Comparison of ENCODE assay signal across 10 cellular contexts in the genomic region with DNA sequence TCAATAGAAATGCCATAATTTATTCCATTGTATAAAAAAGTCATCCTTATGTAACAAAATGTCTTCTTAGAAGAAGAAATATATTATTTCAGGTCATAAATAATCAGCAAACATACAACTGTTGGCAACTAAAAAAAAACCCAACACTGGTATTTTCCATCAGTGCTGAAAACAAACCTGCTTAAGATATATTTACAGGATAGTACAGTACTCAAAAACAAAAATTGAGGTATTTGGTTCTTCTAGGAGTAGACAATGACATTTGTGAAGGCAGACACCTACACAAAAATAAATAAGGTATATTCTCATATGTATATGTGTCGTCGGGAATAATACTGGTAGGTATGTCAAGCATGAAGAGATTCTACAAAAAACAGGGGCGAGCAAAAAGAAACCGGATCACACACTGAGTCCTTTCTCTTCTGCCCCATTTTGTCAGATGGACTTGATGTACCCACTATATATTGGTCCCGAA. TPM values are rescaled to one million over a fixed set of nuclear protein-coding genes. Genes with fewer than 3 reads are reported as not detected.
DNase-seq lines count a peak whose midpoint lies in the region; ATAC-seq and TF ChIP-seq lines count a peak whose summit lies in the region.
"Had no signal": no experiment of that assay in that cellular context is flagged by ENCODE, and none has a peak within 500 bp of the region (broad histone marks: within the 10 kb centered on the region; RNA-seq: fewer than 3 reads in every experiment).

No MANE protein-coding gene starts in this region.

- H3K4me2 ChIP-seq in KMS-11 (peak overlapping the region; percentile 84; the same call in 1 of the 2 replicates), mammary epithelial cell (ENCODE audit: insufficient read depth, low read depth, low read length) (peak overlapping the region; percentile 89)

- H3K36me3 ChIP-seq in KMS-11 (ENCODE audit: insufficient read depth) (no peaks in the 10 kb centered on the region), mammary epithelial cell (ENCODE audit: insufficient read depth, low read length) (no peaks in the 10 kb centered on the region), lung (ENCODE audit: control insufficient read depth in 2 of 2, insufficient read depth in 2 of 2, low read length in 2 of 2) (peaks cover 17 to 21% of the 10 kb centered on the region in 2 donors), subcutaneous abdominal adipose tissue (ENCODE audit: control insufficient read depth in 5 of 5, insufficient read depth in 5 of 5, low read length in 5 of 5) (peaks cover 12 to 37% (median 33%) of the 10 kb centered on the region in 5 donors)

- no peak for TF ChIP-seq POLR2A in erythroblast (IDR thresholded peaks at IDR 0.05; ENCODE audit: low read length)

- H3K9ac ChIP-seq in KMS-11 (no peak overlapping the region; the same call in 1 of the 2 replicates), mammary epithelial cell (ENCODE audit: insufficient read depth, low read length) (peak overlapping the region; percentile 96), subcutaneous abdominal adipose tissue (ENCODE audit: low read length in 5 of 5) (peak overlapping the region; percentile 95 to 99 (median 98))

- dilution Hi-C loops in mammary epithelial cell (cut with HindIII; ENCODE audit: low sequenced_read_pairs) = no loop called here

- H3K27me3 ChIP-seq in KMS-11 (ENCODE audit: insufficient read depth, low read depth) = no peaks in the 10 kb centered on the region
- no peaks in the 10 kb centered on the region for H3K27me3 ChIP-seq in mammary epithelial cell (ENCODE audit: insufficient read depth, low read length)
- H3K27me3 ChIP-seq in lung (ENCODE audit: control insufficient read depth, insufficient read depth) = no peaks in the 10 kb centered on the region
- H3K27me3 ChIP-seq in subcutaneous abdominal adipose tissue (ENCODE audit: control insufficient read depth in 5 of 5, insufficient read depth in 4 of 5, low read length in 5 of 5) = peaks cover 0 to 6% (median 0%) of the 10 kb centered on the region in 5 donors

- H4K20me1 ChIP-seq in KMS-11 (ENCODE audit: insufficient read depth) (0 out of 2 replicates have a peak, but pooled peaks cover 4% of the 10 kb centered on the region), mammary epithelial cell (ENCODE audit: insufficient read depth, low read length) (no peaks in the 10 kb centered on the region)

- DNase-seq in mammary epithelial cell (no peak), lung (ENCODE audit: low spot score) (no peak), erythroblast (lab: John Stamatoyannopoulos, UW) (no peak), H4 (ENCODE audit: low spot score) (no peak)
- DNase-seq: Karpas-422; stimulated activated CD8-positive, alpha-beta memory T cell treated with anti-CD3 and anti-CD28 coated beads, Interleukin-4, amount 100 ng/mL, for 48 hours had no signal

- peaks cover 32% of the 10 kb centered on the region for H3K79me2 ChIP-seq in KMS-11 (ENCODE audit: insufficient read depth, low read depth)
- H3K79me2 ChIP-seq in mammary epithelial cell (ENCODE audit: insufficient read depth, low read length) = peaks cover 32% of the 10 kb centered on the region

- H3K9me3 ChIP-seq in mammary epithelial cell (replicated peaks; ENCODE audit: insufficient read depth, low read length) = no peaks in the 10 kb centered on the region
- no peaks in the 10 kb centered on the region for H3K9me3 ChIP-seq in lung (ENCODE audit: control insufficient read depth in 2 of 2, insufficient read depth in 1 of 2, low read length in 1 of 2)
- H3K9me3 ChIP-seq in subcutaneous abdominal adipose tissue (ENCODE audit: control insufficient read depth in 5 of 5, low read length in 5 of 5) = no peaks in the 10 kb centered on the region

- in situ Hi-C loops in mammary epithelial cell (cut with MboI; ENCODE audit: low sequenced_read_pairs in 2 of 2) = no loop called here

- no peak overlapping the region for H2AFZ ChIP-seq in KMS-11 (ENCODE audit: low read depth)
- H2AFZ ChIP-seq in mammary epithelial cell (ENCODE audit: low read depth, low read length) = no peak overlapping the region

- H3K4me3 ChIP-seq in KMS-11 (IDR thresholded peaks at IDR 0.05; ENCODE audit: insufficient read depth, low read depth, low read length) = no peak overlapping the region
- H3K4me3 ChIP-seq in mammary epithelial cell (replicated peaks in 1 of 3; ENCODE audit: insufficient read depth in 1 of 3, low read depth in 2 of 3, low read length in 3 of 3) = peak overlapping the region; percentile 70 to 92 (median 73)
- peak overlapping the region; percentile 78 for H3K4me3 ChIP-seq in lung
- H3K4me3 ChIP-seq in subcutaneous abdominal adipose tissue (ENCODE audit: low read depth in 1 of 5, low read length in 5 of 5) = peak overlapping the region; percentile 97 to 100 (median 100)

- no peak for ATAC-seq in lung (ENCODE audit: insufficient read depth, low FRiP score)
- no peak for ATAC-seq in GM19463 (IDR thresholded peaks at IDR 0.05; ENCODE audit: unreplicated experiment)
- ATAC-seq in activated CD4-positive, CD25-positive, alpha-beta regulatory T cell treated with anti-CD3 and anti-CD28 coated beads, Interleukin-2, amount 50 U/mL, for 24 hours = no peak

- intact Hi-C loops in mammary epithelial cell (cut with micrococcal nuclease) = no loop called here

- WGBS in mammary epithelial cell (ENCODE audit: low coverage, missing lambda C conversion rate) = 25% methylated on average over 5 of the region's 5 CpGs
- WGBS in lung, 2 donors = 50 to 75% methylated on average over 5 of the region's 5 CpGs

- no TSS peak for BruUV-seq in mammary epithelial cell (replicated peaks; lab: Mats Ljungman, UMichigan)

- no peak for TF ChIP-seq CTCF in KMS-11 (conservative IDR thresholded peaks at IDR 0.05; ENCODE audit: low read depth, low read length)
- TF ChIP-seq CTCF in mammary epithelial cell (conservative IDR thresholded peaks at IDR 0.05 in 1 of 2, IDR thresholded peaks at IDR 0.05 in 1 of 2; ENCODE audit: extremely low read depth in 1 of 2, insufficient read depth in 1 of 2, low read depth in 1 of 2, low read length in 2 of 2) = no peak
- no peak for TF ChIP-seq CTCF in lung (IDR thresholded peaks at IDR 0.05; ENCODE audit: control extremely low read depth, extremely low read depth)

- H3K27ac ChIP-seq in KMS-11 (no peak overlapping the region), mammary epithelial cell (ENCODE audit: insufficient read depth, low read depth, low read length) (peak overlapping the region; percentile 85), lung (ENCODE audit: low read depth in 1 of 2, low read length in 1 of 2) (peak overlapping the region; percentile 98 to 100), subcutaneous abdominal adipose tissue (ENCODE audit: low read depth, low read length) (peak overlapping the region; percentile 100)

- peaks cover 60% of the 10 kb centered on the region for H3K4me1 ChIP-seq in KMS-11 (ENCODE audit: low read depth, poor library complexity, severe bottlenecking)
- peaks cover 57% of the 10 kb centered on the region for H3K4me1 ChIP-seq in mammary epithelial cell (ENCODE audit: insufficient read depth, low read length)
- peaks cover 0 to 5% of the 10 kb centered on the region in 2 donors for H3K4me1 ChIP-seq in lung (ENCODE audit: control insufficient read depth in 2 of 2, insufficient read depth in 2 of 2, low read length in 2 of 2)
- H3K4me1 ChIP-seq in subcutaneous abdominal adipose tissue (ENCODE audit: control insufficient read depth in 5 of 5, insufficient read depth in 5 of 5, low read length in 5 of 5) = peaks cover 22 to 61% (median 48%) of the 10 kb centered on the region in 5 donors

- CTCF ChIA-PET in mammary epithelial cell (lab: Charles Lee; ENCODE audit: low non-redundant PET) = no interaction called here

RNA-seq across cellular contexts. Expression of gene DUSP1, which starts 2.9 kb away (rescaled TPM):
- total RNA-seq in mammary epithelial cell (10 to 100 TPM; 20.7 to 28.8 TPM), lung (100 to 1,000 TPM; 310 to 377 TPM)
- polyA plus RNA-seq in mammary epithelial cell (19.1 TPM), lung (1,000 to 10,000 TPM in 1 of 2 donors, 100 to 1,000 TPM in 1; 138 to 1,153 TPM)
- polyA minus RNA-seq in mammary epithelial cell = 22.7 TPM
- 15.8 and 18.5 TPM in 2 replicates for total RNA-seq in H4 (2014; rRNA removed; shearing (Covaris generic))

Comparison
In these comparisons a context has a peak if more than half of its experiments do, and no peak if none do; other contexts are left out.
1. RNA of gene DUSP1, which starts 2.9 kb away (total RNA-seq): 310 to 377 TPM in lung; 20.7 to 28.8 TPM in mammary epithelial cell and 15.8 to 18.5 TPM in H4; every median in the first group is over 10 times any median in the second.